ENCODE assay signal across 1 cellular context in the genomic region with DNA sequence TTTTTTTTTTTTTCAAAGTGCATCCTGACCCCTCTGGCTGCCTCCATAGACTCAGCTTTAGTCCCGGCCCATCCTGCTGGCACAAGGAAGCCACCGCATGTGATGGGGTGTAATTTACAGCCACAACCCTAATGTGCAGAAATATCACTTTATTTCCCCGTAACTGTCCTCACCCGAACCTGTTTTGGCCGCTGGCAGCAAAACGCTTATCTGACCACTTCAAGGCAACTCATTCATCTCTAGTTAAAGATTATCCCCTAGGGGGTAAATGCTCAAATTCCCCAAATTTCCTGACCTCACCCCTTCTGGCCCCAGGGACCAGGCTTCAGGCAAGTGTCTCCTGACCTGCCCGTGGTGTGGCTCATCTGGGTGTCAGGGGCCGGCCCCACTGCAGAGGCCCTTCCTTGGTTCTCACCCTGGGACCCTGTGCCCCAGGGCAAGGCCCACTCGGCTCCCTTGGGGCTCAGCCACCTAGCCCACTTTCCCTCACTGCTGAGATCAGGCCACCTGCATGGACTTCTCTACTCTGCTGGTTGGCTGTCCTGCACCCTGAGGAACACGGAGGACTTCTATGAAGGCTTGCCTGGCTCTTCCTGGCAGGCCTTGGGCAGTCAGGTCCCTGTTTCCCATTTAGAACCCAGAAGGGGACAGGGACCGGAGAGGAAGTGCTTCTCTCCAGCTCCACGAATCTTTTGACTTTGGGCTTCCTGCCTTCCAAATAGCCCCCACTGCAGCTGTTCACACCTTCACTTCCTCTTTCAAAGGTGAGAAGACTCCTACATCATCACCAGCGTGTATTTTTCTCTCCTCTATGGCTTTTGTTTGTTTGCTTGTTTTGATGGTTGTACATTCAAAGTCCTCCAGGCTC.
TF ChIP-seq lines count a peak whose summit lies in the region.

No MANE protein-coding gene starts in this region.

TF ChIP-seq in GM12878, 131 proteins besides CTCF, POLR2A, EP300 and RAD21 (continued from another document and continues in another):
- TF ChIP-seq BCLAF1 (IDR thresholded peaks at IDR 0.05) = no peak
- no peak for TF ChIP-seq CHD4 (IDR thresholded peaks at IDR 0.05)
- TF ChIP-seq TCF7 (IDR thresholded peaks at IDR 0.05; ENCODE audit: borderline replicate concordance) = no peak
- TF ChIP-seq FOXM1 (IDR thresholded peaks at IDR 0.05; ENCODE audit: low read depth, low read length) = no peak
- TF ChIP-seq TCF12 (IDR thresholded peaks at IDR 0.05; ENCODE audit: low read depth, low read length) = peak; percentile 72; the same call in 1 of the 2 replicates
- TF ChIP-seq EZH2 (IDR thresholded peaks at IDR 0.05; ENCODE audit: borderline replicate concordance, control insufficient read depth, low read depth, low read length) = no peak
- TF ChIP-seq ESRRA (IDR thresholded peaks at IDR 0.05; ENCODE audit: low read length) = no peak
- no peak for TF ChIP-seq NRF1 (conservative IDR thresholded peaks at IDR 0.05; ENCODE audit: low read depth, low read length)
- 0 out of 2 replicates have a peak, but pooled peaks have one; percentile 23 for TF ChIP-seq RUNX3 (IDR thresholded peaks at IDR 0.05; ENCODE audit: low read length)
- TF ChIP-seq ZNF24 (IDR thresholded peaks at IDR 0.05) = no peak
- 0 out of 2 replicates have a peak, but pooled peaks have one; percentile 13 for TF ChIP-seq MXI1 (IDR thresholded peaks at IDR 0.05; ENCODE audit: low read depth, low read length)
- TF ChIP-seq SKIL (IDR thresholded peaks at IDR 0.05; ENCODE audit: low read depth, poor library complexity, severe bottlenecking) = peak; percentile 41
- TF ChIP-seq SUPT20H (IDR thresholded peaks at IDR 0.05; ENCODE audit: borderline replicate concordance, control insufficient read depth, low read depth, low read length) = no peak
- TF ChIP-seq, protein P1, sequence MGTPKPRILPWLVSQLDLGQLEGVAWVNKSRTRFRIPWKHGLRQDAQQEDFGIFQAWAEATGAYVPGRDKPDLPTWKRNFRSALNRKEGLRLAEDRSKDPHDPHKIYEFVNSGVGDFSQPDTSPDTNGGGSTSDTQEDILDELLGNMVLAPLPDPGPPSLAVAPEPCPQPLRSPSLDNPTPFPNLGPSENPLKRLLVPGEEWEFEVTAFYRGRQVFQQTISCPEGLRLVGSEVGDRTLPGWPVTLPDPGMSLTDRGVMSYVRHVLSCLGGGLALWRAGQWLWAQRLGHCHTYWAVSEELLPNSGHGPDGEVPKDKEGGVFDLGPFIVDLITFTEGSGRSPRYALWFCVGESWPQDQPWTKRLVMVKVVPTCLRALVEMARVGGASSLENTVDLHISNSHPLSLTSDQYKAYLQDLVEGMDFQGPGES (IDR thresholded peaks at IDR 0.05) = no peak
- no peak for TF ChIP-seq REST (IDR thresholded peaks at IDR 0.05; ENCODE audit: low read depth, low read length)
- no peak; the same call in 1 of the 2 replicates for TF ChIP-seq SMC3 (IDR thresholded peaks at IDR 0.05; ENCODE audit: borderline replicate concordance, low read length)
- TF ChIP-seq STAT1 (conservative IDR thresholded peaks at IDR 0.05) = no peak
- TF ChIP-seq PKNOX1 (IDR thresholded peaks at IDR 0.05) = no peak
- no peak for TF ChIP-seq ZBTB33 (IDR thresholded peaks at IDR 0.05)
- no peak for TF ChIP-seq KLF5 (IDR thresholded peaks at IDR 0.05; ENCODE audit: partially characterized antibody)
- 0 out of 2 replicates have a peak, but pooled peaks have one; percentile 32 for TF ChIP-seq ZNF384 (IDR thresholded peaks at IDR 0.05; ENCODE audit: borderline replicate concordance, low read depth, low read length)
- no peak for TF ChIP-seq HSF1 (IDR thresholded peaks at IDR 0.05; ENCODE audit: low read depth, low read length)
- no peak for TF ChIP-seq BCL3 (IDR thresholded peaks at IDR 0.05; ENCODE audit: borderline replicate concordance, insufficient read depth, low read depth, low read length, poor library complexity, severe bottlenecking)
- TF ChIP-seq KDM1A (IDR thresholded peaks at IDR 0.05; ENCODE audit: borderline replicate concordance) = no peak
- no peak for TF ChIP-seq BRCA1 (IDR thresholded peaks at IDR 0.05; ENCODE audit: low read depth, low read length)
- TF ChIP-seq RCOR1 (conservative IDR thresholded peaks at IDR 0.05; ENCODE audit: low read depth, low read length) = no peak
- no peak for TF ChIP-seq POLR2AphosphoS2 (IDR thresholded peaks at IDR 0.05; ENCODE audit: low read depth, low read length)
- no peak for TF ChIP-seq ZNF207 (IDR thresholded peaks at IDR 0.05; ENCODE audit: borderline replicate concordance)
- TF ChIP-seq SMAD5 (IDR thresholded peaks at IDR 0.05; ENCODE audit: low read depth) = no peak
- TF ChIP-seq JUNB (IDR thresholded peaks at IDR 0.05) = no peak
- TF ChIP-seq, protein P2, sequence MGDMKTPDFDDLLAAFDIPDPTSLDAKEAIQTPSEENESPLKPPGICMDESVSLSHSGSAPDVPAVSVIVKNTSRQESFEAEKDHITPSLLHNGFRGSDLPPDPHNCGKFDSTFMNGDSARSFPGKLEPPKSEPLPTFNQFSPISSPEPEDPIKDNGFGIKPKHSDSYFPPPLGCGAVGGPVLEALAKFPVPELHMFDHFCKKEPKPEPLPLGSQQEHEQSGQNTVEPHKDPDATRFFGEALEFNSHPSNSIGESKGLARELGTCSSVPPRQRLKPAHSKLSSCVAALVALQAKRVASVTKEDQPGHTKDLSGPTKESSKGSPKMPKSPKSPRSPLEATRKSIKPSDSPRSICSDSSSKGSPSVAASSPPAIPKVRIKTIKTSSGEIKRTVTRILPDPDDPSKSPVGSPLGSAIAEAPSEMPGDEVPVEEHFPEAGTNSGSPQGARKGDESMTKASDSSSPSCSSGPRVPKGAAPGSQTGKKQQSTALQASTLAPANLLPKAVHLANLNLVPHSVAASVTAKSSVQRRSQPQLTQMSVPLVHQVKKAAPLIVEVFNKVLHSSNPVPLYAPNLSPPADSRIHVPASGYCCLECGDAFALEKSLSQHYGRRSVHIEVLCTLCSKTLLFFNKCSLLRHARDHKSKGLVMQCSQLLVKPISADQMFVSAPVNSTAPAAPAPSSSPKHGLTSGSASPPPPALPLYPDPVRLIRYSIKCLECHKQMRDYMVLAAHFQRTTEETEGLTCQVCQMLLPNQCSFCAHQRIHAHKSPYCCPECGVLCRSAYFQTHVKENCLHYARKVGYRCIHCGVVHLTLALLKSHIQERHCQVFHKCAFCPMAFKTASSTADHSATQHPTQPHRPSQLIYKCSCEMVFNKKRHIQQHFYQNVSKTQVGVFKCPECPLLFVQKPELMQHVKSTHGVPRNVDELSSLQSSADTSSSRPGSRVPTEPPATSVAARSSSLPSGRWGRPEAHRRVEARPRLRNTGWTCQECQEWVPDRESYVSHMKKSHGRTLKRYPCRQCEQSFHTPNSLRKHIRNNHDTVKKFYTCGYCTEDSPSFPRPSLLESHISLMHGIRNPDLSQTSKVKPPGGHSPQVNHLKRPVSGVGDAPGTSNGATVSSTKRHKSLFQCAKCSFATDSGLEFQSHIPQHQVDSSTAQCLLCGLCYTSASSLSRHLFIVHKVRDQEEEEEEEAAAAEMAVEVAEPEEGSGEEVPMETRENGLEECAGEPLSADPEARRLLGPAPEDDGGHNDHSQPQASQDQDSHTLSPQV (IDR thresholded peaks at IDR 0.05) = no peak
- no peak for TF ChIP-seq NR2C2 (IDR thresholded peaks at IDR 0.05; ENCODE audit: borderline replicate concordance, control insufficient read depth, insufficient read length, low read depth)
